In genomic region chr5:68839019-68839552, GRCh38 we compare ENCODE assay signal across 19 cellular contexts.
A peak's percentile ranks its signal among the peaks of the same experiment; 100 is the strongest.
DNase-seq lines count a peak whose midpoint lies in the region; ATAC-seq, FAIRE-seq and TF ChIP-seq lines count a peak whose summit lies in the region.
"Had no signal": no experiment of that assay in that cellular context is flagged by ENCODE, and none has a peak within 500 bp of the region (broad histone marks: within the 10 kb centered on the region; RNA-seq: fewer than 3 reads in every experiment).

No MANE protein-coding gene starts in this region.

- in situ Hi-C loops in GM23248 (cut with MboI), result no loop called here
- in situ Hi-C loops in GM12878 (cut with MboI), result no loop called here

- TF ChIP-seq POLR2A in GM12878 (IDR thresholded peaks at IDR 0.05; ENCODE audit: low read depth, low read length) (no peak), suprapubic skin (IDR thresholded peaks at IDR 0.05) (no peak)

- H4K20me1 ChIP-seq in GM23248 (ENCODE audit: insufficient read depth), result no peaks in the 10 kb centered on the region
- no peaks in the 10 kb centered on the region for H4K20me1 ChIP-seq in GM12878 (ENCODE audit: control insufficient read depth, insufficient read depth)

- H3K36me3 ChIP-seq in GM23248 (ENCODE audit: low read depth) (no peaks in the 10 kb centered on the region), GM12878 (ENCODE audit: control insufficient read depth in 2 of 2, insufficient read depth in 2 of 2, low read length in 1 of 2) (no peaks in the 10 kb centered on the region), suprapubic skin (no peaks in the 10 kb centered on the region)
- H3K36me3 ChIP-seq: spleen, thoracic aorta had no signal

- 22 to 24% methylated on average over 5 of the region's 5 CpGs for WGBS in GM23248 (ENCODE audit: low coverage in 1 of 2, low lambda C conversion rate in 2 of 2, missing lambda C conversion rate in 2 of 2), 2 experiments
- WGBS in GM12878 (ENCODE audit: insufficient coverage, insufficient replicate concordance, low lambda C conversion rate, missing lambda C conversion rate), result 40% methylated on average over 5 of the region's 5 CpGs
- 33% methylated on average over 5 of the region's 5 CpGs for WGBS in suprapubic skin

- H2AFZ ChIP-seq in GM23248 (no peak overlapping the region), GM12878 (ENCODE audit: control insufficient read depth, low read depth, low read length) (no peak overlapping the region)
- H2AFZ ChIP-seq: parathyroid adenoma had no signal

- CTCF ChIA-PET in GM12878 (lab: Yijun Ruan, JAX), result no interaction called here

- H3K4me1 ChIP-seq in GM23248 (ENCODE audit: insufficient read depth), result no peaks in the 10 kb centered on the region
- no peaks in the 10 kb centered on the region for H3K4me1 ChIP-seq in GM12878 (ENCODE audit: control insufficient read depth, insufficient read depth, low read length)
- H3K4me1 ChIP-seq in foreskin keratinocyte, result no peaks in the 10 kb centered on the region
- H3K4me1 ChIP-seq in suprapubic skin, result peaks cover 21% of the 10 kb centered on the region
- H3K4me1 ChIP-seq: parathyroid adenoma, spleen had no signal

- H3K9ac ChIP-seq in GM23248 (no peak overlapping the region), GM12878 (ENCODE audit: control insufficient read depth, insufficient read depth, low read length) (no peak overlapping the region)
- H3K9ac ChIP-seq: parathyroid adenoma had no signal

- no peak overlapping the region for H3K4me3 Mint-ChIP-seq in effector memory CD8-positive, alpha-beta T cell
- H3K4me3 Mint-ChIP-seq: activated naive CD8-positive, alpha-beta T cell treated with anti-CD3 and anti-CD28 coated beads, Interleukin-2, amount 50 U/mL, for 24 hours; activated T-helper 17 cell treated with anti-CD3 and anti-CD28 coated beads, Interleukin-2, amount 50 U/mL, for 72 hours; naive thymus-derived CD4-positive, alpha-beta T cell; T-helper 2 cell treated with Interferon-gamma antibody and Interleukin-4, amounts not matched to agents 5 μg/mL and 100 μg/mL, for 36 hours had no signal

- H3K27me3 ChIP-seq in GM23248 (replicated peaks; ENCODE audit: insufficient read depth) (no peaks in the 10 kb centered on the region), GM12878 (replicated peaks in 1 of 2; ENCODE audit: control insufficient read depth in 2 of 2, insufficient read depth in 2 of 2, low read length in 1 of 2) (peaks cover 0 to 2% of the 10 kb centered on the region in 2 experiments; a peak in 1 of 4 replicates), foreskin keratinocyte (peaks cover 2% of the 10 kb centered on the region), suprapubic skin (no peaks in the 10 kb centered on the region)
- H3K27me3 ChIP-seq: spleen had no signal

- H3K9me3 Mint-ChIP-seq in effector memory CD8-positive, alpha-beta T cell, result no peaks in the 10 kb centered on the region
- H3K9me3 Mint-ChIP-seq: activated naive CD8-positive, alpha-beta T cell treated with anti-CD3 and anti-CD28 coated beads, Interleukin-2, amount 50 U/mL, for 24 hours; activated T-helper 17 cell treated with anti-CD3 and anti-CD28 coated beads, Interleukin-2, amount 50 U/mL, for 72 hours; naive thymus-derived CD4-positive, alpha-beta T cell; T-helper 2 cell treated with Interferon-gamma antibody and Interleukin-4, amounts not matched to agents 5 μg/mL and 100 μg/mL, for 36 hours had no signal

- H3K4me3 ChIP-seq in GM23248 (no peak overlapping the region), GM12878 (no peak overlapping the region), suprapubic skin (no peak overlapping the region)
- H3K4me3 ChIP-seq: spleen, thoracic aorta had no signal

- FAIRE-seq in GM12878 (lab: Jason Lieb, UNC), result no peak

- peaks cover 5% of the 10 kb centered on the region for H3K36me3 Mint-ChIP-seq in effector memory CD8-positive, alpha-beta T cell (ENCODE audit: insufficient read depth)
- H3K36me3 Mint-ChIP-seq: naive thymus-derived CD4-positive, alpha-beta T cell had no signal

- H3K27ac ChIP-seq in GM23248 (no peak overlapping the region), GM12878 (ENCODE audit: control insufficient read depth, insufficient read depth) (no peak overlapping the region), foreskin keratinocyte (no peak overlapping the region), suprapubic skin (peak overlapping the region; percentile 67)
- H3K27ac ChIP-seq: parathyroid adenoma, spleen, thoracic aorta had no signal

- no peak overlapping the region for H3K27ac Mint-ChIP-seq in effector memory CD8-positive, alpha-beta T cell
- H3K27ac Mint-ChIP-seq: activated naive CD8-positive, alpha-beta T cell treated with anti-CD3 and anti-CD28 coated beads, Interleukin-2, amount 50 U/mL, for 24 hours; activated T-helper 17 cell treated with anti-CD3 and anti-CD28 coated beads, Interleukin-2, amount 50 U/mL, for 72 hours; naive thymus-derived CD4-positive, alpha-beta T cell; T-helper 2 cell treated with Interferon-gamma antibody and Interleukin-4, amounts not matched to agents 5 μg/mL and 100 μg/mL, for 36 hours had no signal

- H3K79me2 ChIP-seq in GM23248 (ENCODE audit: insufficient read depth), result no peaks in the 10 kb centered on the region
- H3K79me2 ChIP-seq in GM12878 (ENCODE audit: control insufficient read depth, insufficient read depth, low read length), result no peaks in the 10 kb centered on the region
- H3K79me2 ChIP-seq: parathyroid adenoma had no signal

- BruUV-seq in GM12878 (replicated peaks; lab: Mats Ljungman, UMichigan), result no TSS peak

- RAD21 ChIA-PET in GM12878 (lab: Charles Lee; ENCODE audit: unreplicated experiment), result no interaction called here

- H3K27me3 Mint-ChIP-seq in effector memory CD8-positive, alpha-beta T cell, result peaks cover 10 to 20% of the 10 kb centered on the region in 2 donors
- H3K27me3 Mint-ChIP-seq: activated naive CD8-positive, alpha-beta T cell treated with anti-CD3 and anti-CD28 coated beads, Interleukin-2, amount 50 U/mL, for 24 hours had no signal

- no peak overlapping the region for H3K4me2 ChIP-seq in GM23248 (ENCODE audit: unreplicated experiment)
- H3K4me2 ChIP-seq in GM12878 (ENCODE audit: control insufficient read depth, insufficient read depth), result no peak overlapping the region

- SMC1A ChIA-PET in GM12878 (lab: Charles Lee; ENCODE audit: uncharacterized antibody, unreplicated experiment), result no interaction called here

- no peaks in the 10 kb centered on the region for H3K4me1 Mint-ChIP-seq in effector memory CD8-positive, alpha-beta T cell (ENCODE audit: low read depth in 2 of 2)
- H3K4me1 Mint-ChIP-seq: activated naive CD8-positive, alpha-beta T cell treated with anti-CD3 and anti-CD28 coated beads, Interleukin-2, amount 50 U/mL, for 24 hours; activated T-helper 17 cell treated with anti-CD3 and anti-CD28 coated beads, Interleukin-2, amount 50 U/mL, for 72 hours; naive thymus-derived CD4-positive, alpha-beta T cell had no signal

- peaks cover 7% of the 10 kb centered on the region; the same call in 1 of the 2 replicates for H3F3A ChIP-seq in GM23248 (ENCODE audit: insufficient read depth)

- POLR2A ChIA-PET in GM12878 (lab: Charles Lee), result no interaction called here

- DNase-seq in GM23248, result peak; percentile 29
- no peak for DNase-seq in GM12878 (ENCODE audit: low read depth, low spot score)
- DNase-seq in foreskin keratinocyte, result peak; percentile 36 to 75
- DNase-seq in suprapubic skin (ENCODE audit: low spot score in 2 of 2), result peak; percentile 76
- DNase-seq in GDM1 (lab: John Stamatoyannopoulos, UW), result no peak
- DNase-seq in NCI-H748 treated with DMSO at 0.1 percent for 48 hours (lab: John Stamatoyannopoulos, UW), result no peak
- no peak for DNase-seq in effector memory CD8-positive, alpha-beta T cell
- DNase-seq: activated naive CD8-positive, alpha-beta T cell treated with anti-CD3 and anti-CD28 coated beads, Interleukin-2, amount 50 U/mL, for 24 hours; C1 segment of cervical spinal cord; DMS153; naive thymus-derived CD4-positive, alpha-beta T cell; NCI-H1694; Right ventricle myocardium superior; spleen had no signal

- intact Hi-C loops in GM12878 (cut with micrococcal nuclease; ENCODE audit: unreplicated experiment), result no loop called here

- ATAC-seq in GM12878, result no peak
- ATAC-seq in foreskin keratinocyte, result no peak
- ATAC-seq in effector memory CD8-positive, alpha-beta T cell (replicated peaks), result no peak
- ATAC-seq: activated CD4-positive, CD25-positive, alpha-beta regulatory T cell treated with anti-CD3 and anti-CD28 coated beads, Interleukin-2, amount 50 U/mL, for 24 hours; activated naive CD8-positive, alpha-beta T cell treated with anti-CD3 and anti-CD28 coated beads, Interleukin-2, amount 50 U/mL, for 24 hours; activated T-helper 17 cell treated with anti-CD3 and anti-CD28 coated beads, Interleukin-2, amount 50 U/mL, for 72 hours; naive thymus-derived CD4-positive, alpha-beta T cell had no signal

- no peak for TF ChIP-seq EP300 in GM12878 (IDR thresholded peaks at IDR 0.05; ENCODE audit: borderline replicate concordance in 1 of 2, control insufficient read depth in 1 of 2, low read depth in 2 of 2, low read length in 2 of 2)
- TF ChIP-seq EP300 in suprapubic skin (IDR thresholded peaks at IDR 0.05), result no peak

- no peaks in the 10 kb centered on the region for H3K9me2 ChIP-seq in GM23248 (ENCODE audit: insufficient read depth)

- H3K9me3 ChIP-seq in GM23248 (ENCODE audit: low read depth), result no peaks in the 10 kb centered on the region
- H3K9me3 ChIP-seq in GM12878 (replicated peaks; ENCODE audit: control insufficient read depth, insufficient read depth, low read length), result no peaks in the 10 kb centered on the region
- H3K9me3 ChIP-seq in suprapubic skin, result no peaks in the 10 kb centered on the region
- H3K9me3 ChIP-seq: spleen, thoracic aorta had no signal

- TF ChIP-seq CTCF in GM12878 (IDR thresholded peaks at IDR 0.05 in 2 of 3, conservative IDR thresholded peaks at IDR 0.05 in 1 of 3; ENCODE audit: control insufficient read depth in 2 of 3, extremely low read depth in 1 of 3, insufficient read depth in 1 of 3, low read depth in 3 of 3, low read length in 3 of 3) (no peak), foreskin keratinocyte (conservative IDR thresholded peaks at IDR 0.05) (no peak), suprapubic skin (IDR thresholded peaks at IDR 0.05) (no peak)

- TF ChIP-seq RAD21 in GM12878 (IDR thresholded peaks at IDR 0.05; ENCODE audit: insufficient read depth, low read depth, low read length), result no peak

TF ChIP-seq in GM12878, 131 proteins besides CTCF, POLR2A, EP300 and RAD21 (continues in another document):
- no peak for TF ChIP-seq USF2 (IDR thresholded peaks at IDR 0.05; ENCODE audit: borderline replicate concordance, low read depth, low read length)

Comparison
In these comparisons a context has a peak if more than half of its experiments do, and no peak if none do; other contexts are left out.
1. DNase-seq: peak in GM23248 (single experiment), foreskin keratinocyte (2 of 2) and suprapubic skin (2 of 2); none in GM12878 (single experiment), GDM1 (single experiment), NCI-H748 treated with DMSO at 0.1 percent for 48 hours (single experiment) and effector memory CD8-positive, alpha-beta T cell (0 of 3).